Comparison of ENCODE assay signal across 8 cellular contexts in the genomic region with DNA sequence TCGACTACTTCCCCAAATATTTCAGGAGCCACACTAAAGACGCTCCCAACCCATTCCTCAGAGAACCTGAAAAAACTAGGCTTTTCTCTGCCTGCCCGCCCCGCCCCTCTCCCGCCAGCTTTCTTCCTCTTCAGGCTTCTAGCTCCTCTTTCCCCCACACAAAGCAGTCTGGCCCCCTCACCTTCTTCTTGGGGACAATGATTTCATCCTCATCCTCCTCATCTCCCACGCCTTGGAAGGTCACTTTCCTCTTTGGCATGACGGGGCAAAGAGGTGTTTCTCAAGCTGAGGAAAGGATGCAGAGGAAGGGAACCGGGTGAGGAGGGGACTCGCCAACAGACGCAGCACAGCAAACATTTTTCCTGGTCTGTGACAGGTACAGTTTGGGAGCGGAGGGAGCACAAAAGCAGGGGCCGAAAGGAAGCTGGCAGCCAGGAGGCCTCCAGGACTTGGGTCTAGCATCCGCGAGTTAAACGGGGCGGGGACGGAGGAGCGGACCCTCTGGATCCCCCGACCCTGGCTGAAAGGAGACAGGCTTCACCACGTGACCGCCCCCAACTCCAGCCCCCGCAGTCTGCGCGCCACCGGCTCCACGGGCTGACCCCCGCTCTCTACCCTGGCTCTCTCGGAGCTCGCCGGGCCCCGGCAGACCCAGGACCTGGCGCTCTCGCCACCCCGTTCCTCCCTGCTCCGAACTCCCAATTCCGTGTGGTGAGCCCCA. TPM values are rescaled to one million over a fixed set of nuclear protein-coding genes. Genes with fewer than 3 reads are reported as not detected.
A peak's percentile ranks its signal among the peaks of the same experiment; 100 is the strongest.
DNase-seq lines count a peak whose midpoint lies in the region; ATAC-seq, FAIRE-seq and TF ChIP-seq lines count a peak whose summit lies in the region.

No MANE protein-coding gene starts in this region.

- peak overlapping the region; percentile 96 for H3K27ac ChIP-seq in CD4-positive, CD25-positive, alpha-beta regulatory T cell (ENCODE audit: insufficient read depth, low read length, poor library complexity, severe bottlenecking)
- H3K27ac ChIP-seq in GM23248 (peak overlapping the region; percentile 98), SU-DHL-6 (ENCODE audit: low read depth, low read length) (peak overlapping the region; percentile 72), ovary (peak overlapping the region; percentile 60 to 65)

- H3K27ac Mint-ChIP-seq in CD4-positive, CD25-positive, alpha-beta regulatory T cell, result peak overlapping the region; percentile 99

- H3K9ac ChIP-seq in GM23248 (peak overlapping the region; percentile 94), SU-DHL-6 (ENCODE audit: low read length) (peak overlapping the region; percentile 95)

- H3K9me3 Mint-ChIP-seq in CD4-positive, CD25-positive, alpha-beta regulatory T cell, result no peaks in the 10 kb centered on the region

- H2AFZ ChIP-seq in GM23248 (peak overlapping the region; percentile 73), SU-DHL-6 (ENCODE audit: low read depth, low read length, severe bottlenecking) (no peak overlapping the region)

- intact Hi-C loops in ovary (cut with DNase I), result no loop called here

- H4K20me1 ChIP-seq in GM23248 (ENCODE audit: insufficient read depth), result no peaks in the 10 kb centered on the region
- no peaks in the 10 kb centered on the region for H4K20me1 ChIP-seq in SU-DHL-6 (ENCODE audit: low read depth, low read length)

- peaks cover 4 to 54% (median 21%) of the 10 kb centered on the region in 4 donors for H3K4me1 Mint-ChIP-seq in CD4-positive, CD25-positive, alpha-beta regulatory T cell

- TF ChIP-seq EP300 in ovary (IDR thresholded peaks at IDR 0.05), result no peak

- H3K4me3 Mint-ChIP-seq in CD4-positive, CD25-positive, alpha-beta regulatory T cell, result peak overlapping the region; percentile 96 to 100 (median 96)

- H3K9me3 ChIP-seq in CD4-positive, CD25-positive, alpha-beta regulatory T cell (ENCODE audit: control insufficient read depth in 2 of 2, low read length in 2 of 2), result no peaks in the 10 kb centered on the region
- H3K9me3 ChIP-seq in GM23248 (ENCODE audit: low read depth) (no peaks in the 10 kb centered on the region), SU-DHL-6 (ENCODE audit: insufficient read depth, low read length) (no peaks in the 10 kb centered on the region), ovary (no peaks in the 10 kb centered on the region)

- in situ Hi-C loops in GM23248 (cut with MboI), result no loop called here

- H3F3A ChIP-seq in GM23248 (ENCODE audit: insufficient read depth) (peaks cover 32% of the 10 kb centered on the region), SU-DHL-6 (ENCODE audit: insufficient read depth) (peaks cover 45% of the 10 kb centered on the region)

- H3K9me2 ChIP-seq in GM23248 (ENCODE audit: insufficient read depth), result no peaks in the 10 kb centered on the region
- no peaks in the 10 kb centered on the region for H3K9me2 ChIP-seq in SU-DHL-6 (replicated peaks; ENCODE audit: insufficient read depth, low read length)

- H3K4me3 ChIP-seq in CD4-positive, CD25-positive, alpha-beta regulatory T cell (ENCODE audit: low read depth, low read length), result peak overlapping the region; percentile 88
- H3K4me3 ChIP-seq in GM23248 (peak overlapping the region; percentile 89), SU-DHL-6 (ENCODE audit: insufficient read depth, low read length, poor library complexity, severe bottlenecking) (peak overlapping the region; percentile 88), fibroblast of pulmonary artery (replicated peaks; ENCODE audit: low read depth, low read length) (peak overlapping the region; percentile 78), ovary (peak overlapping the region; percentile 94)

- H3K4me1 ChIP-seq in CD4-positive, CD25-positive, alpha-beta regulatory T cell (ENCODE audit: control insufficient read depth, insufficient read depth, low read length, poor library complexity, severe bottlenecking), result peaks cover 24% of the 10 kb centered on the region
- H3K4me1 ChIP-seq in GM23248 (ENCODE audit: insufficient read depth) (peaks cover 28% of the 10 kb centered on the region), ovary (ENCODE audit: insufficient read depth) (peaks cover 23% of the 10 kb centered on the region)

- TF ChIP-seq POLR2A in ovary (IDR thresholded peaks at IDR 0.05), result no peak

- peaks cover 36% of the 10 kb centered on the region for H3K36me3 ChIP-seq in CD4-positive, CD25-positive, alpha-beta regulatory T cell (ENCODE audit: control insufficient read depth, insufficient read depth, low read length)
- H3K36me3 ChIP-seq in GM23248 (ENCODE audit: low read depth) (peaks cover 13% of the 10 kb centered on the region; the same call in 1 of the 2 replicates), SU-DHL-6 (ENCODE audit: low read length) (no peaks in the 10 kb centered on the region), ovary (no peaks in the 10 kb centered on the region)

- no peak for DNase-seq in CD4-positive, CD25-positive, alpha-beta regulatory T cell
- DNase-seq in GM23248 (peak; percentile 46), fibroblast of pulmonary artery (ENCODE audit: low read depth) (no peak), ovary (peak in 1 of 5 donors; percentile 39), activated gamma-delta T cell treated with Interleukin-2 at 50 U/mL for 16 hours (no peak), frontal cortex (ENCODE audit: low spot score in 2 of 2) (no peak)

- TF ChIP-seq CTCF in SU-DHL-6 (IDR thresholded peaks at IDR 0.05; ENCODE audit: insufficient read depth, low read length, poor library complexity, severe bottlenecking) (no peak), fibroblast of pulmonary artery (IDR thresholded peaks at IDR 0.05; ENCODE audit: low read length, missing control alignments) (no peak), ovary (IDR thresholded peaks at IDR 0.05) (no peak)

- H3K36me3 Mint-ChIP-seq in CD4-positive, CD25-positive, alpha-beta regulatory T cell, result peaks cover 24% of the 10 kb centered on the region

- H3K4me2 ChIP-seq in GM23248 (ENCODE audit: unreplicated experiment) (peak overlapping the region; percentile 99), SU-DHL-6 (ENCODE audit: low read depth, low read length, poor library complexity, severe bottlenecking) (peak overlapping the region; percentile 90)

- 3 to 5% methylated on average over 28 to 35 of the region's 36 CpGs for WGBS in GM23248 (ENCODE audit: low coverage in 1 of 2, low lambda C conversion rate in 2 of 2, missing lambda C conversion rate in 2 of 2), 2 experiments
- WGBS in ovary, 3 donors, result 2% methylated on average over 31 to 36 of the region's 36 CpGs

- ATAC-seq in CD4-positive, CD25-positive, alpha-beta regulatory T cell (ENCODE audit: low read depth in 2 of 2), result peak; percentile 26 to 27
- ATAC-seq in GM21381 (IDR thresholded peaks at IDR 0.05; ENCODE audit: unreplicated experiment), result no peak

- H3K79me2 ChIP-seq in GM23248 (ENCODE audit: insufficient read depth), result peaks cover 44% of the 10 kb centered on the region
- H3K79me2 ChIP-seq in SU-DHL-6 (ENCODE audit: insufficient read depth, low read length), result peaks cover 21% of the 10 kb centered on the region

- FAIRE-seq in frontal cortex (lab: Jason Lieb, UNC), result no peak

- no peaks in the 10 kb centered on the region for H3K27me3 ChIP-seq in CD4-positive, CD25-positive, alpha-beta regulatory T cell (ENCODE audit: control insufficient read depth, insufficient read depth, low read length)
- H3K27me3 ChIP-seq in GM23248 (replicated peaks; ENCODE audit: insufficient read depth), result no peaks in the 10 kb centered on the region
- H3K27me3 ChIP-seq in SU-DHL-6 (ENCODE audit: low read length), result no peaks in the 10 kb centered on the region
- no peaks in the 10 kb centered on the region for H3K27me3 ChIP-seq in ovary

- no peaks in the 10 kb centered on the region for H3K27me3 Mint-ChIP-seq in CD4-positive, CD25-positive, alpha-beta regulatory T cell

RNA-seq across cellular contexts. Expression of a gene that starts 0.5 kb away (rescaled TPM):
- 46.7 TPM for total RNA-seq in CD4-positive, CD25-positive, alpha-beta regulatory T cell
- polyA plus RNA-seq in CD4-positive, CD25-positive, alpha-beta regulatory T cell, result 10 to 100 TPM; 33.5 to 42.1 (median 37.2) TPM
- 38.5 and 42.9 TPM in 2 replicates for total RNA-seq in GM23248 (2014; rRNA removed; shearing (Covaris generic))
- polyA plus RNA-seq in GM23248 (2016; fragmentation: Nextera tagmentation; extraction: Ambion mirVana), result 50.0 and 53.4 TPM in 2 replicates
- 10 to 100 TPM; 29.2 to 68.3 (median 64.7) TPM for total RNA-seq in ovary
- polyA plus RNA-seq in ovary, result 10 to 100 TPM; 44.1 to 81.7 TPM
- total RNA-seq in frontal cortex, result 38.7 TPM

RNA-seq across cellular contexts. Expression of a gene that starts 15.7 kb away (rescaled TPM):
- total RNA-seq in CD4-positive, CD25-positive, alpha-beta regulatory T cell, result 32.2 TPM
- polyA plus RNA-seq in CD4-positive, CD25-positive, alpha-beta regulatory T cell, result 10 to 100 TPM in 1 of 4 donors, 1 to 10 TPM in 3; 7.1 to 11.7 (median 8.2) TPM
- 41.2 and 43.9 TPM in 2 replicates for total RNA-seq in GM23248 (2014; rRNA removed; shearing (Covaris generic))
- polyA plus RNA-seq in GM23248 (2016; fragmentation: Nextera tagmentation; extraction: Ambion mirVana) (10.3 and 12.2 TPM in 2 replicates), ovary (10 to 100 TPM; 24.7 to 29.7 TPM)
- total RNA-seq in ovary (10 to 100 TPM; 18.4 to 46.9 (median 38.0) TPM), frontal cortex (25.3 TPM)

RNA-seq across cellular contexts. Expression of a gene that starts 20.0 kb away (rescaled TPM):
- 4.1 TPM for total RNA-seq in CD4-positive, CD25-positive, alpha-beta regulatory T cell
- 1 to 10 TPM in 1 of 4 donors, not detected in 3; 1.7 TPM for polyA plus RNA-seq in CD4-positive, CD25-positive, alpha-beta regulatory T cell
- total RNA-seq in GM23248 (2014; rRNA removed; shearing (Covaris generic)), result not detected in 2 replicates
- polyA plus RNA-seq in GM23248 (2016; fragmentation: Nextera tagmentation; extraction: Ambion mirVana), result 1.5 and 2.1 TPM in 2 replicates
- 1 to 10 TPM in 2 of 7 donors, not detected in 5; 1.0 to 1.3 TPM for total RNA-seq in ovary
- 1 to 10 TPM in 1 of 2 donors, under 1 TPM in 1; 0.38 to 1.4 TPM for polyA plus RNA-seq in ovary
- total RNA-seq in frontal cortex, result not detected

RNA-seq across cellular contexts. Expression of a gene that starts 27.8 kb away (rescaled TPM):
- total RNA-seq in CD4-positive, CD25-positive, alpha-beta regulatory T cell, result 198 TPM
- 100 to 1,000 TPM; 157 to 205 (median 170) TPM for polyA plus RNA-seq in CD4-positive, CD25-positive, alpha-beta regulatory T cell
- total RNA-seq in GM23248 (2014; rRNA removed; shearing (Covaris generic)), result not detected in 2 replicates
- polyA plus RNA-seq in GM23248 (2016; fragmentation: Nextera tagmentation; extraction: Ambion mirVana) (1.7 and 1.9 TPM in 2 replicates), ovary (1 to 10 TPM; 1.9 to 3.2 TPM)
- total RNA-seq in ovary (1 to 10 TPM in 6 of 7 donors, under 1 TPM in 1; 0.46 to 8.2 (median 4.4) TPM), frontal cortex (not detected)

RNA-seq across cellular contexts. Expression of a gene that starts 40.6 kb away (rescaled TPM):
- total RNA-seq in CD4-positive, CD25-positive, alpha-beta regulatory T cell, result 6.0 TPM
- 1 to 10 TPM; 4.5 to 8.0 (median 6.7) TPM for polyA plus RNA-seq in CD4-positive, CD25-positive, alpha-beta regulatory T cell
- total RNA-seq in GM23248 (2014; rRNA removed; shearing (Covaris generic)), result 6.3 and 16.2 TPM in 2 replicates
- polyA plus RNA-seq in GM23248 (2016; fragmentation: Nextera tagmentation; extraction: Ambion mirVana) (0.65 and 0.81 TPM in 2 replicates), ovary (1 to 10 TPM; 2.7 to 4.8 TPM)
- total RNA-seq in ovary (1 to 10 TPM; 6.2 to 9.8 (median 6.7) TPM), frontal cortex (39.9 TPM)
